11 cellular contexts compared by ENCODE assay signal in genomic region chr6:5782783-5783567, GRCh38.
A peak's percentile ranks its signal among the peaks of the same experiment; 100 is the strongest.
DNase-seq lines count a peak whose midpoint lies in the region; ATAC-seq and TF ChIP-seq lines count a peak whose summit lies in the region.
"Had no signal": no experiment of that assay in that cellular context is flagged by ENCODE, and none has a peak within 500 bp of the region (broad histone marks: within the 10 kb centered on the region; RNA-seq: fewer than 3 reads in every experiment).

No MANE protein-coding gene starts in this region.

- no peak for DNase-seq in Karpas-422
- DNase-seq in medulla oblongata (ENCODE audit: extremely low spot score): peak; percentile 17
- no peak for DNase-seq in effector memory CD8-positive, alpha-beta T cell
- DNase-seq in HPDE6-E6E7 (ENCODE audit: extremely low spot score): no peak
- DNase-seq in stimulated activated CD4-positive, alpha-beta T cell treated with anti-CD3 and anti-CD28 coated beads, Interleukin-15, amount 100 ng/mL, for 24 hours: no peak
- DNase-seq: amniotic stem cell had no signal

- H2AFZ ChIP-seq in Karpas-422 (ENCODE audit: low read length): 0 out of 2 replicates have a peak overlapping the region, but pooled peaks have one; percentile 29

- H3K27me3 ChIP-seq in BLaER1: no peaks in the 10 kb centered on the region
- no peaks in the 10 kb centered on the region for H3K27me3 ChIP-seq in Karpas-422 (ENCODE audit: low read length)
- H3K27me3 ChIP-seq: suprapubic skin had no signal

- no peak for ATAC-seq in GM19035 (IDR thresholded peaks at IDR 0.05; ENCODE audit: unreplicated experiment)
- no peak for ATAC-seq in effector memory CD8-positive, alpha-beta T cell (replicated peaks)

- H3K36me3 ChIP-seq in BLaER1 (no peaks in the 10 kb centered on the region), Karpas-422 (ENCODE audit: insufficient read depth, low read length) (no peaks in the 10 kb centered on the region)
- H3K36me3 ChIP-seq: suprapubic skin had no signal

- peaks cover 0 to 4% (median 0%) of the 10 kb centered on the region in 5 experiments for H3K9me3 Mint-ChIP-seq in brain
- no peaks in the 10 kb centered on the region for H3K9me3 Mint-ChIP-seq in effector memory CD8-positive, alpha-beta T cell

- H3K36me3 Mint-ChIP-seq in brain: peaks cover 4% of the 10 kb centered on the region
- peaks cover 3% of the 10 kb centered on the region for H3K36me3 Mint-ChIP-seq in effector memory CD8-positive, alpha-beta T cell (ENCODE audit: insufficient read depth)

- H3K4me2 ChIP-seq in BLaER1: peak overlapping the region; percentile 89
- peak overlapping the region; percentile 32 for H3K4me2 ChIP-seq in Karpas-422 (ENCODE audit: low read depth, low read length, poor library complexity, severe bottlenecking)

- peak overlapping the region in 4 of 5 experiments; percentile 43 to 94 (median 77) for H3K27ac Mint-ChIP-seq in brain
- H3K27ac Mint-ChIP-seq in effector memory CD8-positive, alpha-beta T cell: no peak overlapping the region

- H3K27ac ChIP-seq in BLaER1 (peak overlapping the region; percentile 83), Karpas-422 (ENCODE audit: low read length) (peak overlapping the region; percentile 68)
- H3K27ac ChIP-seq: suprapubic skin had no signal

- no peaks in the 10 kb centered on the region for H3K27me3 Mint-ChIP-seq in brain
- H3K27me3 Mint-ChIP-seq in effector memory CD8-positive, alpha-beta T cell: no peaks in the 10 kb centered on the region

- H3K9me2 ChIP-seq in Karpas-422 (replicated peaks; ENCODE audit: insufficient read depth, low read length): no peaks in the 10 kb centered on the region

- no peak for TF ChIP-seq CTCF in brain (conservative IDR thresholded peaks at IDR 0.05)

- H3K4me1 ChIP-seq in BLaER1 (peaks cover 87% of the 10 kb centered on the region), Karpas-422 (ENCODE audit: low read length) (peaks cover 73% of the 10 kb centered on the region)

- H3K9me3 ChIP-seq in BLaER1 (peaks cover 6% of the 10 kb centered on the region; the same call in 1 of the 2 replicates), Karpas-422 (ENCODE audit: low read length) (no peaks in the 10 kb centered on the region)
- H3K9me3 ChIP-seq: suprapubic skin had no signal

- H3K4me3 Mint-ChIP-seq in brain: peak overlapping the region in 1 of 5 experiments; percentile 74
- H3K4me3 Mint-ChIP-seq in effector memory CD8-positive, alpha-beta T cell: no peak overlapping the region
- H3K4me3 Mint-ChIP-seq: CD14-positive monocyte had no signal

- H3K4me3 ChIP-seq in BLaER1: no peak overlapping the region
- H3K4me3 ChIP-seq in Karpas-422 (ENCODE audit: low read length): no peak overlapping the region
- H3K4me3 ChIP-seq: suprapubic skin had no signal

- H3K4me1 Mint-ChIP-seq in brain: peaks cover 48% of the 10 kb centered on the region
- H3K4me1 Mint-ChIP-seq in effector memory CD8-positive, alpha-beta T cell (ENCODE audit: low read depth in 2 of 2): peaks cover 7 to 9% of the 10 kb centered on the region in 2 donors

- H3K79me2 ChIP-seq in Karpas-422 (ENCODE audit: low read length): no peaks in the 10 kb centered on the region

- H4K20me1 ChIP-seq in BLaER1 (no peaks in the 10 kb centered on the region), Karpas-422 (ENCODE audit: insufficient read depth, low read depth, low read length) (no peaks in the 10 kb centered on the region)

- H3K9ac ChIP-seq in BLaER1: peak overlapping the region; percentile 62
- peak overlapping the region; percentile 34; the same call in 1 of the 2 replicates for H3K9ac ChIP-seq in Karpas-422 (ENCODE audit: low read length)

Comparison
In these comparisons a context has a peak if more than half of its experiments do, and no peak if none do; other contexts are left out.
1. H3K27ac Mint-ChIP-seq: peak in brain (4 of 5); none in effector memory CD8-positive, alpha-beta T cell (0 of 2).